ENCODE assay signal across 24 cellular contexts in the genomic region with DNA sequence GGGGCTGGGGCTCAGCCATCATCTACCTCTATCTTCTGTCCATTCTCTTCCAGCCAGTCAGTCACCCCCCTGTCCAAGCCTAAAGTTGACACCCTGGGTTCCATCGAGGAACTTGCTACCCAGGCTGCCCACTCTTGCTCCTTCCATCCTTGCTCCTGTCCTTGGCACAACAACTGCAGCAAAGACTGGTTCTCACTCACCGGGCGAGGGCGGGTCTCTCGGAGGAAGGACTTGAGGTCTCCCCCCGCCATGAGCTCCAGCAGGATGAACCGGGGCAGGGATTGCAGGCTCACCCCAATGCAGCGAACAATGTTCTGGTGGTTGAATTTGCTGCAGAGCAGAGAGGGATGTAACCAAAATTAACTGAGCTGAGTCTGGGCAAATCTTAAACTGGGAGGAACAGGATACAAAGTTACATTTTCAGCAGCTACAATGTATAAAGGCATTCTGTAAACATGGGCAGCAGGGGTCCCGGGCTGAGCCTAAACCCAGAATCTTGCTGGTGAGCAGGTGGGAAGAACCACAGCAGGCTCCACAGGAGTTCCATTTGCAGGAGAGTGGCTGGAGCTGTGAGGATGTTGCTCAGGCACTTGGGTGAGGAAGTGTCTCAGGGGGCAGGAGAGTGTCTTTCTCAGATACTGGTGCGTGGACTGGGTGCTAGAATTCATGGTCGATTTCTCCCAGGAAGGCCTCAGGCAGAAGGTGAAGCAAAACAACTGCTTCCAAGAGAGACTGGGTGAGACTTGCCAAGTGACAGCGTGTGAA.
"Had no signal": no experiment of that assay in that cellular context is flagged by ENCODE, and none has a peak within 500 bp of the region (broad histone marks: within the 10 kb centered on the region; RNA-seq: fewer than 3 reads in every experiment).

No MANE protein-coding gene starts in this region.

- H3K27ac ChIP-seq: ascending aorta, cardiac muscle cell, esophagus muscularis mucosa, foreskin keratinocyte, pancreas, psoas muscle, uterus, VCaP had no signal

- ATAC-seq: foreskin keratinocyte, left cardiac atrium, left ventricle myocardium superior, pancreas, psoas muscle had no signal

- H3K27me3 ChIP-seq: ascending aorta, cardiac muscle cell, pancreas, uterus had no signal

- DNase-seq: activated CD4-positive, alpha-beta T cell treated with anti-CD3 and anti-CD28 coated beads for 1 hour; activated gamma-delta T cell; activated naive CD4-positive, alpha-beta T cell treated with anti-CD3 and anti-CD28 coated beads, Interleukin-2, amount 10 ng/mL, durations not matched to agents 7 days and 5 days; activated naive CD8-positive, alpha-beta T cell treated with anti-CD3 and anti-CD28 coated beads, Interleukin-2, amount 10 ng/mL, durations not matched to agents 7 days and 5 days; activated T-cell treated with anti-CD3 and anti-CD28 coated beads, Interleukin-2, amount 50 U/mL, for 24 hours; endodermal cell; foreskin keratinocyte; left cardiac atrium; left ventricle myocardium superior; naive B cell; nephron progenitor cell; nucleus accumbens; pancreas; SK-N-SH; stimulated activated naive CD4-positive, alpha-beta T cell; SW 1271; T-helper 9 cell; trophoblast cell; uterus had no signal

- H3K36me3 ChIP-seq: ascending aorta, cardiac muscle cell, esophagus muscularis mucosa, pancreas, uterus had no signal

- H3K4me3 ChIP-seq: ascending aorta, cardiac muscle cell, esophagus muscularis mucosa, pancreas, psoas muscle, uterus had no signal

- H3K9me3 ChIP-seq: ascending aorta, esophagus muscularis mucosa, pancreas, psoas muscle, SK-N-SH, uterus had no signal

- H3K4me1 ChIP-seq: ascending aorta, foreskin keratinocyte, pancreas, psoas muscle, uterus had no signal
